1 cellular context compared by ENCODE assay signal in genomic region chr21:31929548-31929947, GRCh38.
A peak's percentile ranks its signal among the peaks of the same experiment; 100 is the strongest.
TF ChIP-seq lines count a peak whose summit lies in the region.

No MANE protein-coding gene starts in this region.

TF ChIP-seq in HepG2, 621 proteins besides CTCF, POLR2A, EP300 and RAD21 (continued from another document and continues in another):
- TF ChIP-seq THRA (CRISPR knock-in tag; IDR thresholded peaks at IDR 0.05; ENCODE audit: borderline replicate concordance) = peak; percentile 84; the same call in 1 of the 2 replicates
- no peak for TF ChIP-seq SIN3A (IDR thresholded peaks at IDR 0.05; ENCODE audit: borderline replicate concordance, low read depth, low read length)
- TF ChIP-seq DBP (CRISPR knock-in tag; IDR thresholded peaks at IDR 0.05; ENCODE audit: not compliant biosample characterization) = no peak
- TF ChIP-seq MAFF (IDR thresholded peaks at IDR 0.05; ENCODE audit: low read depth, low read length) = no peak
- peak; percentile 82 for TF ChIP-seq SAP130 (CRISPR knock-in tag; IDR thresholded peaks at IDR 0.05; ENCODE audit: low read depth)
- no peak for TF ChIP-seq ADNP (CRISPR knock-in tag; IDR thresholded peaks at IDR 0.05)
- no peak for TF ChIP-seq ETS1 (CRISPR knock-in tag; IDR thresholded peaks at IDR 0.05)
- TF ChIP-seq SKIL (CRISPR knock-in tag; IDR thresholded peaks at IDR 0.05; ENCODE audit: borderline replicate concordance) = peak; percentile 29; the same call in 1 of the 2 replicates
- TF ChIP-seq ATF1 (CRISPR knock-in tag; IDR thresholded peaks at IDR 0.05) = peak; percentile 42; the same call in 1 of the 2 replicates
- TF ChIP-seq ZBTB37 (CRISPR knock-in tag; IDR thresholded peaks at IDR 0.05) = no peak
- TF ChIP-seq MYC (CRISPR knock-in tag; IDR thresholded peaks at IDR 0.05; ENCODE audit: borderline replicate concordance) = peak; percentile 53; the same call in 1 of the 2 replicates
- no peak for TF ChIP-seq RNF219 (CRISPR knock-in tag; IDR thresholded peaks at IDR 0.05)
- peak in 1 of 2 experiments; percentile 24; a peak in 1 of 4 replicates for TF ChIP-seq ATF4 (CRISPR knock-in tag; IDR thresholded peaks at IDR 0.05)
- TF ChIP-seq ARHGAP35 (CRISPR knock-in tag; IDR thresholded peaks at IDR 0.05; ENCODE audit: borderline replicate concordance) = no peak
- no peak for TF ChIP-seq MBNL3 (CRISPR knock-in tag; conservative IDR thresholded peaks at IDR 0.05)
- TF ChIP-seq FOXA3 (CRISPR knock-in tag; IDR thresholded peaks at IDR 0.05) = peak; percentile 98
- no peak for TF ChIP-seq SNAPC4 (CRISPR knock-in tag; IDR thresholded peaks at IDR 0.05)
- peak; percentile 93 for TF ChIP-seq GATAD2A (CRISPR knock-in tag; IDR thresholded peaks at IDR 0.05)
- TF ChIP-seq ZNF230 (CRISPR knock-in tag; IDR thresholded peaks at IDR 0.05) = no peak
- TF ChIP-seq TFE3 (CRISPR knock-in tag; IDR thresholded peaks at IDR 0.05) = peak; percentile 91
- TF ChIP-seq TRAFD1 (CRISPR knock-in tag; IDR thresholded peaks at IDR 0.05; ENCODE audit: borderline replicate concordance) = no peak
- peak; percentile 99 for TF ChIP-seq SIX1 (CRISPR knock-in tag; IDR thresholded peaks at IDR 0.05; ENCODE audit: borderline replicate concordance)
- peak; percentile 88 for TF ChIP-seq TCF7L2 (IDR thresholded peaks at IDR 0.05; ENCODE audit: low read depth, low read length)
- no peak for TF ChIP-seq TGIF2 (CRISPR knock-in tag; IDR thresholded peaks at IDR 0.05)
- TF ChIP-seq TARDBP (CRISPR knock-in tag; IDR thresholded peaks at IDR 0.05) = peak; percentile 87
- TF ChIP-seq ZBTB3 (CRISPR knock-in tag; IDR thresholded peaks at IDR 0.05; ENCODE audit: borderline replicate concordance, low read depth) = no peak
- peak; percentile 56; the same call in 1 of the 2 replicates for TF ChIP-seq SNAPC2 (CRISPR knock-in tag; IDR thresholded peaks at IDR 0.05)
- no peak for TF ChIP-seq NONO (IDR thresholded peaks at IDR 0.05)
- TF ChIP-seq NONO (CRISPR knock-in tag; conservative IDR thresholded peaks at IDR 0.05) = 0 out of 2 replicates have a peak, but pooled peaks have one; percentile 25
- TF ChIP-seq ZIK1 (CRISPR knock-in tag; IDR thresholded peaks at IDR 0.05; ENCODE audit: borderline replicate concordance, low read depth) = no peak
- TF ChIP-seq CSRNP1 (CRISPR knock-in tag; IDR thresholded peaks at IDR 0.05) = no peak
- TF ChIP-seq ZBTB44 (CRISPR knock-in tag; IDR thresholded peaks at IDR 0.05) = no peak
